Comparison of ENCODE assay signal across 24 cellular contexts in the genomic region with DNA sequence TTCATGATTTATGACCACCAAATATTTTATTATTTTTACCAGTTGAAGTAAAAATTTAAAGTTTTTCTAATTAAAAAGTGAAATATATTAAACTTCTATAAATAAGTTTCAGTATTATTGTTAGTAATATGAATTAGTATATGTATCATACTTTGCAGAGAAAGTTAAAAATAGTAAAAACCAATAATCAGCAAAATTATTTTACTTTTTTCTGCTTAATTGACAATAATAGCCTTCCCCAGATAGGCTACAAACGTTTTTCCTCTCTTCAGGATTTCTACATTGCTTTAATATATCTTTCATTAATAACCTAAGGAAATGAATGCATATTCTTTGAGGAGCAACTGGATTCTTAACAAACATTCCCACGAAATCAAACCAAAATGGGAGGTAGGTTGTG.
DNase-seq lines count a peak whose midpoint lies in the region; ATAC-seq, FAIRE-seq and TF ChIP-seq lines count a peak whose summit lies in the region.
"Had no signal": no experiment of that assay in that cellular context is flagged by ENCODE, and none has a peak within 500 bp of the region (broad histone marks: within the 10 kb centered on the region; RNA-seq: fewer than 3 reads in every experiment).

No MANE protein-coding gene starts in this region.

- H3K9me1 ChIP-seq in K562 (ENCODE audit: control insufficient read depth, insufficient read depth, low read length) = no peaks in the 10 kb centered on the region

- no peaks in the 10 kb centered on the region for H3K36me3 ChIP-seq in HepG2 (replicated peaks in 1 of 2; ENCODE audit: control insufficient read depth in 1 of 2, insufficient read depth in 2 of 2, low read length in 2 of 2)
- H3K36me3 ChIP-seq in right lobe of liver = no peaks in the 10 kb centered on the region
- H3K36me3 ChIP-seq in K562 (ENCODE audit: control insufficient read depth, insufficient read depth, low read length) = no peaks in the 10 kb centered on the region
- H3K36me3 ChIP-seq: BE2C, BLaER1 had no signal

- intact Hi-C loops in HepG2 (cut with micrococcal nuclease; ENCODE audit: unreplicated experiment) (no loop called here), right lobe of liver (cut with DNase I) (no loop called here), K562 (cut with micrococcal nuclease) (no loop called here)

- H3K4me1 ChIP-seq in HepG2 (ENCODE audit: insufficient read depth, low read length) (no peaks in the 10 kb centered on the region), right lobe of liver (no peaks in the 10 kb centered on the region), K562 (replicated peaks in 1 of 2; ENCODE audit: control insufficient read depth in 2 of 2, insufficient read depth in 2 of 2, low read length in 2 of 2) (no peaks in the 10 kb centered on the region)
- H3K4me1 ChIP-seq: BLaER1 had no signal

- TF ChIP-seq CTCF in HepG2 (CRISPR knock-in tag; IDR thresholded peaks at IDR 0.05) (no peak), right lobe of liver (IDR thresholded peaks at IDR 0.05) (no peak), K562 (IDR thresholded peaks at IDR 0.05 in 2 of 3, conservative IDR thresholded peaks at IDR 0.05 in 1 of 3; ENCODE audit: insufficient read depth in 2 of 3, low read depth in 1 of 3, low read length in 3 of 3) (no peak)

- H3K27me3 ChIP-seq in HepG2 (ENCODE audit: control insufficient read depth in 1 of 2, insufficient read depth in 2 of 2, low read length in 2 of 2) (no peaks in the 10 kb centered on the region), right lobe of liver (no peaks in the 10 kb centered on the region), K562 (ENCODE audit: control insufficient read depth in 2 of 2, insufficient read depth in 2 of 2, low read length in 2 of 2) (no peaks in the 10 kb centered on the region)
- H3K27me3 ChIP-seq: BE2C, BLaER1 had no signal

- no peak for TF ChIP-seq EP300 in HepG2 (IDR thresholded peaks at IDR 0.05; ENCODE audit: low read depth in 2 of 2, low read length in 2 of 2)
- no peak for TF ChIP-seq EP300 in HepG2 (CRISPR knock-in tag; IDR thresholded peaks at IDR 0.05; ENCODE audit: borderline replicate concordance)
- no peak for TF ChIP-seq EP300 in K562 (IDR thresholded peaks at IDR 0.05; ENCODE audit: low read length)

- TF ChIP-seq RAD21 in HepG2 (CRISPR knock-in tag; IDR thresholded peaks at IDR 0.05) (no peak), K562 (CRISPR knock-in tag; conservative IDR thresholded peaks at IDR 0.05 in 1 of 2, IDR thresholded peaks at IDR 0.05 in 1 of 2) (no peak)

- WGBS in HepG2 (ENCODE audit: low lambda C conversion rate) = 2% methylated on average over 2 of the region's 2 CpGs
- 22% methylated on average over 2 of the region's 2 CpGs for WGBS in right lobe of liver (ENCODE audit: insufficient coverage, low coverage, low lambda C conversion rate, missing lambda C conversion rate)
- WGBS in K562 (ENCODE audit: insufficient coverage, low coverage, missing lambda C conversion rate) = 5% methylated on average over 2 of the region's 2 CpGs

- DNase-seq in HepG2 (ENCODE audit: low spot score) = no peak
- DNase-seq in right lobe of liver = no peak
- no peak for DNase-seq in K562 (ENCODE audit: extremely low read depth in 1 of 4, low spot score in 3 of 4)
- no peak for DNase-seq in HPDE6-E6E7 (ENCODE audit: extremely low spot score)
- no peak for DNase-seq in G401 (ENCODE audit: low spot score)
- DNase-seq: ACHN; BE2C; C1 segment of cervical spinal cord; CD4-positive, alpha-beta memory T cell; CD4-positive, CD25-positive, alpha-beta regulatory T cell; CD8-positive, alpha-beta memory T cell; COR-L47; DMS 273 treated with DMSO at 0.1 percent for 48 hours; DMS153; DMS53; DMS79; DND-41; EL; GF-D8 had no signal

- BruUV-seq in HepG2 (replicated peaks; lab: Mats Ljungman, UMichigan) (no TSS peak), K562 (replicated peaks; lab: Mats Ljungman, UMichigan) (no TSS peak)

- ATAC-seq in HepG2 = no peak
- no peak for ATAC-seq in right lobe of liver
- no peak for ATAC-seq in K562

- H3K9ac ChIP-seq in HepG2 (ENCODE audit: insufficient read depth, low read depth, low read length) (no peak overlapping the region), K562 (ENCODE audit: insufficient read depth in 1 of 2, low read depth in 2 of 2, low read length in 2 of 2) (no peak overlapping the region)
- H3K9ac ChIP-seq: BLaER1 had no signal

- H3K9me3 ChIP-seq in HepG2 (ENCODE audit: low read length) = no peaks in the 10 kb centered on the region
- no peaks in the 10 kb centered on the region for H3K9me3 ChIP-seq in right lobe of liver
- peaks cover 6% of the 10 kb centered on the region; the same call in 1 of the 2 replicates for H3K9me3 ChIP-seq in K562 (replicated peaks; ENCODE audit: control insufficient read depth, insufficient read depth, low read depth, low read length)
- H3K9me3 ChIP-seq: BE2C had no signal

- no peak for TF ChIP-seq POLR2A in HepG2 (IDR thresholded peaks at IDR 0.05; ENCODE audit: insufficient read depth in 1 of 2, low read depth in 2 of 2, low read length in 2 of 2)
- TF ChIP-seq POLR2A in right lobe of liver (IDR thresholded peaks at IDR 0.05) = no peak
- TF ChIP-seq POLR2A in K562 (conservative IDR thresholded peaks at IDR 0.05) = no peak

- in situ Hi-C loops in HepG2 (cut with HindIII; ENCODE audit: extremely low pct_ligation_motif_present, low pct_unique_long_range_greater_than_20kb) = no loop called here
- in situ Hi-C loops in K562 (cut with MboI) = no loop called here
- in situ Hi-C loops in G401 (cut with HindIII; ENCODE audit: low sequenced_read_pairs) = no loop called here

- no peak overlapping the region for H3K4me2 ChIP-seq in HepG2 (ENCODE audit: low read depth, low read length)
- no peak overlapping the region for H3K4me2 ChIP-seq in K562 (ENCODE audit: insufficient read depth, low read length)
- H3K4me2 ChIP-seq: BLaER1 had no signal

- FAIRE-seq in HepG2 (lab: Jason Lieb, UNC) = no peak
- no peak for FAIRE-seq in K562 (lab: Jason Lieb, UNC)
- FAIRE-seq: G401.6, GM12891, GM19239 had no signal

- H3K27ac ChIP-seq in HepG2 (ENCODE audit: extremely low read length, insufficient read depth, low read length) (no peak overlapping the region), right lobe of liver (no peak overlapping the region), K562 (ENCODE audit: extremely low read depth, low read depth, low read length) (no peak overlapping the region)
- H3K27ac ChIP-seq: 22Rv1, BLaER1 had no signal

- CTCF ChIA-PET in HepG2 (lab: Yijun Ruan, JAX; ENCODE audit: low intra/inter-chr PET ratio, low total read pairs) = no interaction called here
- CTCF ChIA-PET in K562 (lab: Yijun Ruan, JAX; ENCODE audit: low intra/inter-chr PET ratio) = no interaction called here

- H4K20me1 ChIP-seq in HepG2 (ENCODE audit: insufficient read depth, low read length) (no peaks in the 10 kb centered on the region), K562 (replicated peaks; ENCODE audit: control insufficient read depth, insufficient read depth, low read length) (no peaks in the 10 kb centered on the region)
- H4K20me1 ChIP-seq: BLaER1 had no signal

- H3K79me2 ChIP-seq in HepG2 (ENCODE audit: insufficient read depth, low read length) = no peaks in the 10 kb centered on the region
- H3K79me2 ChIP-seq in K562 (ENCODE audit: control insufficient read depth, insufficient read depth, low read length) = no peaks in the 10 kb centered on the region

- no peak overlapping the region for H2AFZ ChIP-seq in HepG2 (ENCODE audit: low read length)
- H2AFZ ChIP-seq in K562 (ENCODE audit: low read depth, low read length) = no peak overlapping the region

- no peak overlapping the region for H3K4me3 ChIP-seq in HepG2 (replicated peaks in 1 of 3; ENCODE audit: insufficient read depth in 1 of 3, low read depth in 2 of 3, low read length in 3 of 3)
- no peak overlapping the region for H3K4me3 ChIP-seq in right lobe of liver
- H3K4me3 ChIP-seq in K562 = no peak overlapping the region
- H3K4me3 ChIP-seq: BLaER1 had no signal

- POLR2A ChIA-PET in HepG2 (lab: Yijun Ruan, JAX) (no interaction called here), K562 (lab: Yijun Ruan, JAX) (no interaction called here)

TF ChIP-seq in HepG2, 621 proteins besides CTCF, POLR2A, EP300 and RAD21 (continues in another document):
- TF ChIP-seq XRCC5 (optimal IDR thresholded peaks at IDR 0.05; ENCODE audit: low read length) (no peak), MAFK (conservative IDR thresholded peaks at IDR 0.05 in 1 of 2, IDR thresholded peaks at IDR 0.05 in 1 of 2; ENCODE audit: low read length in 2 of 2) (peak in 1 of 2 experiments; percentile 78; a peak in 3 of 4 replicates), ZNF761 (CRISPR knock-in tag; conservative IDR thresholded peaks at IDR 0.05) (no peak), MAFF (IDR thresholded peaks at IDR 0.05; ENCODE audit: low read depth, low read length) (peak; percentile 77), MED8 (CRISPR knock-in tag; IDR thresholded peaks at IDR 0.05; ENCODE audit: insufficient replicate concordance) (no peak), SP2 (CRISPR knock-in tag; IDR thresholded peaks at IDR 0.05) (no peak)
- TF ChIP-seq, protein P1, sequence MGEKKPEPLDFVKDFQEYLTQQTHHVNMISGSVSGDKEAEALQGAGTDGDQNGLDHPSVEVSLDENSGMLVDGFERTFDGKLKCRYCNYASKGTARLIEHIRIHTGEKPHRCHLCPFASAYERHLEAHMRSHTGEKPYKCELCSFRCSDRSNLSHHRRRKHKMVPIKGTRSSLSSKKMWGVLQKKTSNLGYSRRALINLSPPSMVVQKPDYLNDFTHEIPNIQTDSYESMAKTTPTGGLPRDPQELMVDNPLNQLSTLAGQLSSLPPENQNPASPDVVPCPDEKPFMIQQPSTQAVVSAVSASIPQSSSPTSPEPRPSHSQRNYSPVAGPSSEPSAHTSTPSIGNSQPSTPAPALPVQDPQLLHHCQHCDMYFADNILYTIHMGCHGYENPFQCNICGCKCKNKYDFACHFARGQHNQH (CRISPR knock-in tag; IDR thresholded peaks at IDR 0.05) = no peak

TF ChIP-seq in K562, 482 proteins besides CTCF, POLR2A, EP300 and RAD21:
- TF ChIP-seq C11orf30 (IDR thresholded peaks at IDR 0.05; ENCODE audit: low read depth) (peak; percentile 39; the same call in 1 of the 2 replicates), ZNF561 (CRISPR knock-in tag; conservative IDR thresholded peaks at IDR 0.05) (no peak), ZNF316 (IDR thresholded peaks at IDR 0.05) (peak; percentile 71)
